Comparison of ENCODE assay signal across 1 cellular context in the genomic region with DNA sequence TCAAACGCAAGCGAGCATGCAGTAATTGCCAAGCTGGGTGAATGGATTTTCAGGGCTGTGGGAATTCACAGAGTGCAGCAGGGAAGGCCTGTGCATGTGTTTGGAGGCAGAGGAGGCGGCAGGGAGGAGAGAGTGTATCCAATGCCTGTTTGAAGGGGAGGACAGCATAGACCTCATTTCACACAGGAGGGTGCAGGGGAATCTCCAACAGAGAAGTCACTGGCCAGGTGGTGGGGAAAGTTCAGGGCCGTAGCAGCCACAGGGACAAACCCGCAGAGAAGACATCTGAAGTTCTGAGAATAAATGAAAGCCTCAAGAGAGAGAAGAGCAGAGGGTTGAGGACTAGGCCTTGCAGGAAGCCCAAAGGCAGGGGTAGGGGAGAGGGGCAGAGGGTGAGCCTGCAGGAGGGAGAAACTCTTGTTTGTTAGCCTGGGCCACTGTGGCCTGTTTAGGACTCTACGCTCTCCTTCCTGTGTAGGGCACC.
TF ChIP-seq lines count a peak whose summit lies in the region.

No MANE protein-coding gene starts in this region.

TF ChIP-seq in GM12878, 131 proteins besides CTCF, POLR2A, EP300 and RAD21 (continued from another document):
- TF ChIP-seq NR2C2 (IDR thresholded peaks at IDR 0.05; ENCODE audit: borderline replicate concordance, control insufficient read depth, insufficient read length, low read depth): no peak
- TF ChIP-seq MEF2B (IDR thresholded peaks at IDR 0.05; ENCODE audit: partially characterized antibody, poor library complexity, severe bottlenecking): no peak
- no peak for TF ChIP-seq MTA3 (IDR thresholded peaks at IDR 0.05; ENCODE audit: borderline replicate concordance, low read length)
- no peak; the same call in none of the 2 replicates for TF ChIP-seq EED (IDR thresholded peaks at IDR 0.05; ENCODE audit: low read depth)
- TF ChIP-seq, protein P1, sequence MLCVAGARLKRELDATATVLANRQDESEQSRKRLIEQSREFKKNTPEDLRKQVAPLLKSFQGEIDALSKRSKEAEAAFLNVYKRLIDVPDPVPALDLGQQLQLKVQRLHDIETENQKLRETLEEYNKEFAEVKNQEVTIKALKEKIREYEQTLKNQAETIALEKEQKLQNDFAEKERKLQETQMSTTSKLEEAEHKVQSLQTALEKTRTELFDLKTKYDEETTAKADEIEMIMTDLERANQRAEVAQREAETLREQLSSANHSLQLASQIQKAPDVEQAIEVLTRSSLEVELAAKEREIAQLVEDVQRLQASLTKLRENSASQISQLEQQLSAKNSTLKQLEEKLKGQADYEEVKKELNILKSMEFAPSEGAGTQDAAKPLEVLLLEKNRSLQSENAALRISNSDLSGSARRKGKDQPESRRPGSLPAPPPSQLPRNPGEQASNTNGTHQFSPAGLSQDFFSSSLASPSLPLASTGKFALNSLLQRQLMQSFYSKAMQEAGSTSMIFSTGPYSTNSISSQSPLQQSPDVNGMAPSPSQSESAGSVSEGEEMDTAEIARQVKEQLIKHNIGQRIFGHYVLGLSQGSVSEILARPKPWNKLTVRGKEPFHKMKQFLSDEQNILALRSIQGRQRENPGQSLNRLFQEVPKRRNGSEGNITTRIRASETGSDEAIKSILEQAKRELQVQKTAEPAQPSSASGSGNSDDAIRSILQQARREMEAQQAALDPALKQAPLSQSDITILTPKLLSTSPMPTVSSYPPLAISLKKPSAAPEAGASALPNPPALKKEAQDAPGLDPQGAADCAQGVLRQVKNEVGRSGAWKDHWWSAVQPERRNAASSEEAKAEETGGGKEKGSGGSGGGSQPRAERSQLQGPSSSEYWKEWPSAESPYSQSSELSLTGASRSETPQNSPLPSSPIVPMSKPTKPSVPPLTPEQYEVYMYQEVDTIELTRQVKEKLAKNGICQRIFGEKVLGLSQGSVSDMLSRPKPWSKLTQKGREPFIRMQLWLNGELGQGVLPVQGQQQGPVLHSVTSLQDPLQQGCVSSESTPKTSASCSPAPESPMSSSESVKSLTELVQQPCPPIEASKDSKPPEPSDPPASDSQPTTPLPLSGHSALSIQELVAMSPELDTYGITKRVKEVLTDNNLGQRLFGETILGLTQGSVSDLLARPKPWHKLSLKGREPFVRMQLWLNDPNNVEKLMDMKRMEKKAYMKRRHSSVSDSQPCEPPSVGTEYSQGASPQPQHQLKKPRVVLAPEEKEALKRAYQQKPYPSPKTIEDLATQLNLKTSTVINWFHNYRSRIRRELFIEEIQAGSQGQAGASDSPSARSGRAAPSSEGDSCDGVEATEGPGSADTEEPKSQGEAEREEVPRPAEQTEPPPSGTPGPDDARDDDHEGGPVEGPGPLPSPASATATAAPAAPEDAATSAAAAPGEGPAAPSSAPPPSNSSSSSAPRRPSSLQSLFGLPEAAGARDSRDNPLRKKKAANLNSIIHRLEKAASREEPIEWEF (IDR thresholded peaks at IDR 0.05; ENCODE audit: insufficient replicate concordance, low read depth, low read length): no peak
- TF ChIP-seq SREBF1 (IDR thresholded peaks at IDR 0.05; ENCODE audit: low read length): no peak
- TF ChIP-seq, protein P2, sequence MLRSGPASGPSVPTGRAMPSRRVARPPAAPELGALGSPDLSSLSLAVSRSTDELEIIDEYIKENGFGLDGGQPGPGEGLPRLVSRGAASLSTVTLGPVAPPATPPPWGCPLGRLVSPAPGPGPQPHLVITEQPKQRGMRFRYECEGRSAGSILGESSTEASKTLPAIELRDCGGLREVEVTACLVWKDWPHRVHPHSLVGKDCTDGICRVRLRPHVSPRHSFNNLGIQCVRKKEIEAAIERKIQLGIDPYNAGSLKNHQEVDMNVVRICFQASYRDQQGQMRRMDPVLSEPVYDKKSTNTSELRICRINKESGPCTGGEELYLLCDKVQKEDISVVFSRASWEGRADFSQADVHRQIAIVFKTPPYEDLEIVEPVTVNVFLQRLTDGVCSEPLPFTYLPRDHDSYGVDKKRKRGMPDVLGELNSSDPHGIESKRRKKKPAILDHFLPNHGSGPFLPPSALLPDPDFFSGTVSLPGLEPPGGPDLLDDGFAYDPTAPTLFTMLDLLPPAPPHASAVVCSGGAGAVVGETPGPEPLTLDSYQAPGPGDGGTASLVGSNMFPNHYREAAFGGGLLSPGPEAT (IDR thresholded peaks at IDR 0.05; ENCODE audit: low read depth): peak; percentile 56; the same call in 1 of the 2 replicates
- TF ChIP-seq TAF1 (IDR thresholded peaks at IDR 0.05; ENCODE audit: borderline replicate concordance, low read depth, low read length): 0 out of 2 replicates have a peak, but pooled peaks have one; percentile 13
- TF ChIP-seq CREM (IDR thresholded peaks at IDR 0.05; ENCODE audit: low read depth): peak; percentile 35; the same call in 1 of the 2 replicates
- no peak for TF ChIP-seq TARDBP (IDR thresholded peaks at IDR 0.05; ENCODE audit: borderline replicate concordance)
- peak; percentile 68 for TF ChIP-seq IKZF1 (conservative IDR thresholded peaks at IDR 0.05)
- TF ChIP-seq KLF5 (IDR thresholded peaks at IDR 0.05; ENCODE audit: partially characterized antibody): no peak
- peak; percentile 14 for TF ChIP-seq SP1 (IDR thresholded peaks at IDR 0.05; ENCODE audit: low read depth, low read length)
- peak; percentile 4; the same call in 1 of the 2 replicates for TF ChIP-seq PAX5 (IDR thresholded peaks at IDR 0.05; ENCODE audit: borderline replicate concordance, low read depth, low read length)
- TF ChIP-seq, protein P3, sequence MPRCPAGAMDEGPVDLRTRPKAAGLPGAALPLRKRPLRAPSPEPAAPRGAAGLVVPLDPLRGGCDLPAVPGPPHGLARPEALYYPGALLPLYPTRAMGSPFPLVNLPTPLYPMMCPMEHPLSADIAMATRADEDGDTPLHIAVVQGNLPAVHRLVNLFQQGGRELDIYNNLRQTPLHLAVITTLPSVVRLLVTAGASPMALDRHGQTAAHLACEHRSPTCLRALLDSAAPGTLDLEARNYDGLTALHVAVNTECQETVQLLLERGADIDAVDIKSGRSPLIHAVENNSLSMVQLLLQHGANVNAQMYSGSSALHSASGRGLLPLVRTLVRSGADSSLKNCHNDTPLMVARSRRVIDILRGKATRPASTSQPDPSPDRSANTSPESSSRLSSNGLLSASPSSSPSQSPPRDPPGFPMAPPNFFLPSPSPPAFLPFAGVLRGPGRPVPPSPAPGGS (IDR thresholded peaks at IDR 0.05; ENCODE audit: borderline replicate concordance, insufficient read depth, low read depth, low read length, poor library complexity, severe bottlenecking): peak; percentile 16
- TF ChIP-seq NR2C1 (IDR thresholded peaks at IDR 0.05): no peak
- TF ChIP-seq, protein P4, sequence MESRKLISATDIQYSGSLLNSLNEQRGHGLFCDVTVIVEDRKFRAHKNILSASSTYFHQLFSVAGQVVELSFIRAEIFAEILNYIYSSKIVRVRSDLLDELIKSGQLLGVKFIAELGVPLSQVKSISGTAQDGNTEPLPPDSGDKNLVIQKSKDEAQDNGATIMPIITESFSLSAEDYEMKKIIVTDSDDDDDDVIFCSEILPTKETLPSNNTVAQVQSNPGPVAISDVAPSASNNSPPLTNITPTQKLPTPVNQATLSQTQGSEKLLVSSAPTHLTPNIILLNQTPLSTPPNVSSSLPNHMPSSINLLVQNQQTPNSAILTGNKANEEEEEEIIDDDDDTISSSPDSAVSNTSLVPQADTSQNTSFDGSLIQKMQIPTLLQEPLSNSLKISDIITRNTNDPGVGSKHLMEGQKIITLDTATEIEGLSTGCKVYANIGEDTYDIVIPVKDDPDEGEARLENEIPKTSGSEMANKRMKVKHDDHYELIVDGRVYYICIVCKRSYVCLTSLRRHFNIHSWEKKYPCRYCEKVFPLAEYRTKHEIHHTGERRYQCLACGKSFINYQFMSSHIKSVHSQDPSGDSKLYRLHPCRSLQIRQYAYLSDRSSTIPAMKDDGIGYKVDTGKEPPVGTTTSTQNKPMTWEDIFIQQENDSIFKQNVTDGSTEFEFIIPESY (IDR thresholded peaks at IDR 0.05): no peak
- peak; percentile 18 for TF ChIP-seq RELA (IDR thresholded peaks at IDR 0.05; ENCODE audit: borderline replicate concordance, partially characterized antibody)
- no peak for TF ChIP-seq TCF7 (IDR thresholded peaks at IDR 0.05; ENCODE audit: borderline replicate concordance)
- TF ChIP-seq RFX5 (IDR thresholded peaks at IDR 0.05; ENCODE audit: low read depth, low read length): no peak
- TF ChIP-seq, protein P5, sequence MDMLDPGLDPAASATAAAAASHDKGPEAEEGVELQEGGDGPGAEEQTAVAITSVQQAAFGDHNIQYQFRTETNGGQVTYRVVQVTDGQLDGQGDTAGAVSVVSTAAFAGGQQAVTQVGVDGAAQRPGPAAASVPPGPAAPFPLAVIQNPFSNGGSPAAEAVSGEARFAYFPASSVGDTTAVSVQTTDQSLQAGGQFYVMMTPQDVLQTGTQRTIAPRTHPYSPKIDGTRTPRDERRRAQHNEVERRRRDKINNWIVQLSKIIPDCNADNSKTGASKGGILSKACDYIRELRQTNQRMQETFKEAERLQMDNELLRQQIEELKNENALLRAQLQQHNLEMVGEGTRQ (IDR thresholded peaks at IDR 0.05; ENCODE audit: borderline replicate concordance, low read depth, low read length): no peak
- 0 out of 2 replicates have a peak, but pooled peaks have one; percentile 52 for TF ChIP-seq NBN (IDR thresholded peaks at IDR 0.05)
- no peak for TF ChIP-seq BRCA1 (IDR thresholded peaks at IDR 0.05; ENCODE audit: low read depth, low read length)
- TF ChIP-seq, protein P6, sequence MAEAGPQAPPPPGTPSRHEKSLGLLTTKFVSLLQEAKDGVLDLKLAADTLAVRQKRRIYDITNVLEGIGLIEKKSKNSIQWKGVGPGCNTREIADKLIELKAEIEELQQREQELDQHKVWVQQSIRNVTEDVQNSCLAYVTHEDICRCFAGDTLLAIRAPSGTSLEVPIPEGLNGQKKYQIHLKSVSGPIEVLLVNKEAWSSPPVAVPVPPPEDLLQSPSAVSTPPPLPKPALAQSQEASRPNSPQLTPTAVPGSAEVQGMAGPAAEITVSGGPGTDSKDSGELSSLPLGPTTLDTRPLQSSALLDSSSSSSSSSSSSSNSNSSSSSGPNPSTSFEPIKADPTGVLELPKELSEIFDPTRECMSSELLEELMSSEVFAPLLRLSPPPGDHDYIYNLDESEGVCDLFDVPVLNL (IDR thresholded peaks at IDR 0.05; ENCODE audit: low read depth, low read length): no peak
- no peak for TF ChIP-seq CEBPB (IDR thresholded peaks at IDR 0.05; ENCODE audit: borderline replicate concordance in 1 of 2, low read depth in 2 of 2, low read length in 2 of 2)
- no peak for TF ChIP-seq SMC3 (IDR thresholded peaks at IDR 0.05; ENCODE audit: borderline replicate concordance, low read length)
